In genomic region chr1:145953861-145954260, GRCh38 we compare ENCODE assay signal across 15 cellular contexts. TPM values are rescaled to one million over a fixed set of nuclear protein-coding genes. Genes with fewer than 3 reads are reported as not detected.
DNase-seq lines count a peak whose midpoint lies in the region; ATAC-seq and TF ChIP-seq lines count a peak whose summit lies in the region.
"Had no signal": no experiment of that assay in that cellular context is flagged by ENCODE, and none has a peak within 500 bp of the region (broad histone marks: within the 10 kb centered on the region; RNA-seq: fewer than 3 reads in every experiment).

No MANE protein-coding gene starts in this region.

- H3K4me3 ChIP-seq in gastroesophageal sphincter = no peak overlapping the region
- H3K4me3 ChIP-seq: Peyer's patch had no signal

- no peak for TF ChIP-seq POLR2A in gastroesophageal sphincter (IDR thresholded peaks at IDR 0.05)

- H3K27me3 Mint-ChIP-seq in activated naive CD8-positive, alpha-beta T cell = no peaks in the 10 kb centered on the region
- no peaks in the 10 kb centered on the region for H3K27me3 Mint-ChIP-seq in activated naive CD8-positive, alpha-beta T cell treated with anti-CD3 and anti-CD28 coated beads for 36 hours
- H3K27me3 Mint-ChIP-seq in brain (peaks cover 3% of the 10 kb centered on the region), osteocyte (ENCODE audit: unreplicated experiment) (no peaks in the 10 kb centered on the region)

- H3K27ac ChIP-seq in gastroesophageal sphincter = peak overlapping the region in 3 of 4 donors; percentile 9 to 100 (median 100)
- H3K27ac ChIP-seq: 22Rv1, Peyer's patch had no signal

- DNase-seq in activated naive CD8-positive, alpha-beta T cell treated with anti-CD3 and anti-CD28 coated beads for 36 hours = no peak
- no peak for DNase-seq in stimulated activated effector memory CD8-positive, alpha-beta T cell treated with anti-CD3 and anti-CD28 coated beads, Interleukin-12 subunit alpha, Interleukin-12 subunit beta, amount 100 ng/mL, for 72 hours (ENCODE audit: low spot score in 2 of 2)
- DNase-seq in osteocyte (ENCODE audit: extremely low spot score, unreplicated experiment) = no peak
- no peak for DNase-seq in activated CD8-positive, alpha-beta memory T cell treated with anti-CD3 and anti-CD28 coated beads, Interleukin-2, amount 50 U/mL, for 48 hours
- DNase-seq in stimulated activated CD4-positive, alpha-beta T cell treated with anti-CD3 and anti-CD28 coated beads, Interleukin-4, amount 100 ng/mL, for 24 hours = no peak
- DNase-seq: GDM1, MM.1S, NCI-H1092 treated with DMSO at 0.1 percent for 48 hours, NCI-H510A treated with DMSO at 0.1 percent for 48 hours, Peyer's patch, SHP77 had no signal

- TF ChIP-seq CTCF in brain (conservative IDR thresholded peaks at IDR 0.05) (no peak), gastroesophageal sphincter (IDR thresholded peaks at IDR 0.05) (no peak), osteocyte (IDR thresholded peaks at IDR 0.05) (no peak)

- no peaks in the 10 kb centered on the region for H3K9me3 ChIP-seq in gastroesophageal sphincter
- H3K9me3 ChIP-seq: Peyer's patch had no signal

- H3K4me1 ChIP-seq in gastroesophageal sphincter = peaks cover 16 to 93% (median 25%) of the 10 kb centered on the region in 3 donors

- H3K4me3 Mint-ChIP-seq in activated naive CD8-positive, alpha-beta T cell = peak overlapping the region; percentile 4
- H3K4me3 Mint-ChIP-seq in activated naive CD8-positive, alpha-beta T cell treated with anti-CD3 and anti-CD28 coated beads for 36 hours = no peak overlapping the region
- H3K4me3 Mint-ChIP-seq in brain = peak overlapping the region; percentile 79 to 99 (median 88)
- no peak overlapping the region for H3K4me3 Mint-ChIP-seq in stimulated activated effector memory CD8-positive, alpha-beta T cell treated with anti-CD3 and anti-CD28 coated beads, Interleukin-12 subunit alpha, Interleukin-12 subunit beta, amount 100 ng/mL, for 72 hours
- no peak overlapping the region for H3K4me3 Mint-ChIP-seq in osteocyte (ENCODE audit: unreplicated experiment)

- no peaks in the 10 kb centered on the region for H3K36me3 ChIP-seq in gastroesophageal sphincter
- H3K36me3 ChIP-seq: Peyer's patch had no signal

- no peaks in the 10 kb centered on the region for H3K27me3 ChIP-seq in gastroesophageal sphincter
- H3K27me3 ChIP-seq: Peyer's patch had no signal

- TF ChIP-seq EP300 in gastroesophageal sphincter (IDR thresholded peaks at IDR 0.05) = no peak

- no peaks in the 10 kb centered on the region for H3K9me3 Mint-ChIP-seq in activated naive CD8-positive, alpha-beta T cell (ENCODE audit: low read depth)
- no peaks in the 10 kb centered on the region for H3K9me3 Mint-ChIP-seq in activated naive CD8-positive, alpha-beta T cell treated with anti-CD3 and anti-CD28 coated beads for 36 hours
- H3K9me3 Mint-ChIP-seq in brain (no peaks in the 10 kb centered on the region), osteocyte (ENCODE audit: unreplicated experiment) (no peaks in the 10 kb centered on the region)
- no peaks in the 10 kb centered on the region for H3K9me3 Mint-ChIP-seq in stimulated activated effector memory CD8-positive, alpha-beta T cell treated with anti-CD3 and anti-CD28 coated beads, Interleukin-12 subunit alpha, Interleukin-12 subunit beta, amount 100 ng/mL, for 72 hours

- peak overlapping the region; percentile 11 for H3K27ac Mint-ChIP-seq in activated naive CD8-positive, alpha-beta T cell
- H3K27ac Mint-ChIP-seq in activated naive CD8-positive, alpha-beta T cell treated with anti-CD3 and anti-CD28 coated beads for 36 hours = no peak overlapping the region
- H3K27ac Mint-ChIP-seq in brain = peak overlapping the region in 3 of 5 experiments; percentile 46 to 99 (median 50)
- H3K27ac Mint-ChIP-seq in stimulated activated effector memory CD8-positive, alpha-beta T cell treated with anti-CD3 and anti-CD28 coated beads, Interleukin-12 subunit alpha, Interleukin-12 subunit beta, amount 100 ng/mL, for 72 hours = peak overlapping the region; percentile 24
- no peak overlapping the region for H3K27ac Mint-ChIP-seq in osteocyte (ENCODE audit: unreplicated experiment)

- 46 to 78% methylated on average over 3 of the region's 6 CpGs for WGBS in gastroesophageal sphincter (ENCODE audit: low coverage in 1 of 2), 2 donors

- H3K4me1 Mint-ChIP-seq in activated naive CD8-positive, alpha-beta T cell (ENCODE audit: low read depth) = peaks cover 81% of the 10 kb centered on the region
- peaks cover 62% of the 10 kb centered on the region for H3K4me1 Mint-ChIP-seq in activated naive CD8-positive, alpha-beta T cell treated with anti-CD3 and anti-CD28 coated beads for 36 hours
- H3K4me1 Mint-ChIP-seq in brain = peaks cover 83% of the 10 kb centered on the region
- peaks cover 75% of the 10 kb centered on the region for H3K4me1 Mint-ChIP-seq in stimulated activated effector memory CD8-positive, alpha-beta T cell treated with anti-CD3 and anti-CD28 coated beads, Interleukin-12 subunit alpha, Interleukin-12 subunit beta, amount 100 ng/mL, for 72 hours
- H3K4me1 Mint-ChIP-seq in osteocyte (ENCODE audit: unreplicated experiment) = peaks cover 51% of the 10 kb centered on the region

- H3K36me3 Mint-ChIP-seq in activated naive CD8-positive, alpha-beta T cell = peaks cover 3% of the 10 kb centered on the region
- H3K36me3 Mint-ChIP-seq in activated naive CD8-positive, alpha-beta T cell treated with anti-CD3 and anti-CD28 coated beads for 36 hours = peaks cover 13% of the 10 kb centered on the region
- H3K36me3 Mint-ChIP-seq in brain (peaks cover 38% of the 10 kb centered on the region), osteocyte (ENCODE audit: unreplicated experiment) (peaks cover 10% of the 10 kb centered on the region)
- H3K36me3 Mint-ChIP-seq in stimulated activated effector memory CD8-positive, alpha-beta T cell treated with anti-CD3 and anti-CD28 coated beads, Interleukin-12 subunit alpha, Interleukin-12 subunit beta, amount 100 ng/mL, for 72 hours = peaks cover 20% of the 10 kb centered on the region

- ATAC-seq in gastroesophageal sphincter = no peak
- ATAC-seq in stimulated activated effector memory CD8-positive, alpha-beta T cell treated with anti-CD3 and anti-CD28 coated beads, Interleukin-12 subunit alpha, Interleukin-12 subunit beta, amount 100 ng/mL, for 72 hours = no peak

RNA-seq across cellular contexts. Expression of gene LIX1L, which starts 4.0 kb away (rescaled TPM):
- 10 to 100 TPM; 37.6 to 38.3 TPM for total RNA-seq in activated naive CD8-positive, alpha-beta T cell treated with anti-CD3 and anti-CD28 coated beads for 36 hours
- 23.2 TPM for polyA plus RNA-seq in brain (ENCODE audit: insufficient read depth, low read depth, low replicate concordance)
- total RNA-seq in gastroesophageal sphincter (10 to 100 TPM; 37.8 to 53.5 (median 45.3) TPM), osteocyte (52.2 and 54.0 TPM in 2 replicates)

RNA-seq across cellular contexts. Expression of gene ANKRD34A, which starts 10.5 kb away (rescaled TPM):
- total RNA-seq in activated naive CD8-positive, alpha-beta T cell treated with anti-CD3 and anti-CD28 coated beads for 36 hours = 10 to 100 TPM in 1 of 2 experiments, 1 to 10 TPM in 1; 9.3 to 10.3 TPM
- 7.3 TPM for polyA plus RNA-seq in brain (ENCODE audit: insufficient read depth, low read depth, low replicate concordance)
- total RNA-seq in gastroesophageal sphincter (1 to 10 TPM in 1 of 4 donors, under 1 TPM in 2, not detected in 1; 0.62 to 1.9 (median 0.67) TPM), osteocyte (1.1 and 1.2 TPM in 2 replicates)

RNA-seq across cellular contexts. Expression of gene POLR3GL, which starts 10.6 kb away (rescaled TPM):
- total RNA-seq in activated naive CD8-positive, alpha-beta T cell treated with anti-CD3 and anti-CD28 coated beads for 36 hours = 10 to 100 TPM; 21.1 to 21.9 TPM
- polyA plus RNA-seq in brain (ENCODE audit: insufficient read depth, low read depth, low replicate concordance) = 47.1 TPM
- total RNA-seq in gastroesophageal sphincter (10 to 100 TPM; 32.9 to 44.0 (median 37.6) TPM), osteocyte (21.7 and 22.4 TPM in 2 replicates)

RNA-seq across cellular contexts. Expression of gene RBM8A, which starts 26.6 kb away (rescaled TPM):
- total RNA-seq in activated naive CD8-positive, alpha-beta T cell treated with anti-CD3 and anti-CD28 coated beads for 36 hours = 100 to 1,000 TPM; 345 to 349 TPM
- polyA plus RNA-seq in brain (ENCODE audit: insufficient read depth, low read depth, low replicate concordance) = 159 TPM
- 100 to 1,000 TPM in 3 of 4 donors, 10 to 100 TPM in 1; 75.7 to 135 (median 117) TPM for total RNA-seq in gastroesophageal sphincter
- total RNA-seq in osteocyte = 108 and 114 TPM in 2 replicates

RNA-seq across cellular contexts. Expression of gene PEX11B, which starts 35.3 kb away (rescaled TPM):
- 10 to 100 TPM; 33.6 to 33.8 TPM for total RNA-seq in activated naive CD8-positive, alpha-beta T cell treated with anti-CD3 and anti-CD28 coated beads for 36 hours
- 35.4 TPM for polyA plus RNA-seq in brain (ENCODE audit: insufficient read depth, low read depth, low replicate concordance)
- total RNA-seq in gastroesophageal sphincter = 10 to 100 TPM; 22.1 to 29.1 (median 28.1) TPM
- 29.8 and 36.5 TPM in 2 replicates for total RNA-seq in osteocyte

Comparison
In these comparisons a context has a peak if more than half of its experiments do, and no peak if none do; other contexts are left out.
1. H3K27ac Mint-ChIP-seq: peak in activated naive CD8-positive, alpha-beta T cell (single experiment), brain (3 of 5) and stimulated activated effector memory CD8-positive, alpha-beta T cell treated with anti-CD3 and anti-CD28 coated beads, Interleukin-12 subunit alpha, Interleukin-12 subunit beta, amount 100 ng/mL, for 72 hours (single experiment); none in activated naive CD8-positive, alpha-beta T cell treated with anti-CD3 and anti-CD28 coated beads for 36 hours (single experiment) and osteocyte (single experiment).
2. H3K4me3 Mint-ChIP-seq: peak in activated naive CD8-positive, alpha-beta T cell (single experiment) and brain (5 of 5); none in activated naive CD8-positive, alpha-beta T cell treated with anti-CD3 and anti-CD28 coated beads for 36 hours (single experiment), stimulated activated effector memory CD8-positive, alpha-beta T cell treated with anti-CD3 and anti-CD28 coated beads, Interleukin-12 subunit alpha, Interleukin-12 subunit beta, amount 100 ng/mL, for 72 hours (single experiment) and osteocyte (single experiment).